Comparison of ENCODE assay signal across 24 cellular contexts in the genomic region with DNA sequence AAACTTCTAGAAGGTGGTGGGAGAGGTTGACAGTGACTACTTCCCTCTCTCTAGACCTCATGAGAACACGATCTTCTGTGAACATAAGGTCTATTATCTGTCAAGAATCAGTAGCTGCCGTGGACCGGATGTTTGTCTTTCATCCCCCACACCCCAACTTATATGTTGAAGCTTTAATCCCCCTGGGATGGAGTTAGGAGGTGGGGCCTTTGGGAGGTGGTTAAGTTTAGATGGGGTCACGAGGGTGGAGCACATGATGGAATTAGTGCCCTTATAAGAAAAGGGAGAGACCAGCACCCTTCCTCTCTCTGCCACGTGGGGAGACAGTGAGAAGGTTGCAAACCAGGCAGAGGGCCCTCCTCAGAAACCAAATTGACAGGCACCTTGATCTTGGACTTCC.
"Had no signal": no experiment of that assay in that cellular context is flagged by ENCODE, and none has a peak within 500 bp of the region (broad histone marks: within the 10 kb centered on the region; RNA-seq: fewer than 3 reads in every experiment).

No MANE protein-coding gene starts in this region.

- H3K4me3 ChIP-seq: left ventricle myocardium inferior, lung, mucosa of descending colon, ovary, right atrium auricular region, right lobe of liver, smooth muscle cell, stomach, testis, thyroid gland, transverse colon, upper lobe of left lung, vagina had no signal

- H3K4me1 Mint-ChIP-seq: naive thymus-derived CD4-positive, alpha-beta T cell had no signal

- H3K4me3 Mint-ChIP-seq: mesothelial cell of epicardium; naive thymus-derived CD4-positive, alpha-beta T cell; natural killer cell treated with Interleukin-12 subunit alpha and Interleukin-12 subunit beta and Interleukin-15 and Interleukin-18, amount 100 ng/mL, for 72 hours; stimulated activated naive B cell treated with anti-CD40 and anti-IgM and Interleukin-4, amounts not matched to agents 10 μg/mL and 1 μg/mL and 100 μg/mL, for 72 hours had no signal

- H3K27ac Mint-ChIP-seq: mesothelial cell of epicardium; naive thymus-derived CD4-positive, alpha-beta T cell; natural killer cell treated with Interleukin-12 subunit alpha and Interleukin-12 subunit beta and Interleukin-15 and Interleukin-18, amount 100 ng/mL, for 72 hours; progenitor cell of endocrine pancreas; stimulated activated naive B cell treated with anti-CD40 and anti-IgM and Interleukin-4, amounts not matched to agents 10 μg/mL and 1 μg/mL and 100 μg/mL, for 72 hours had no signal

- DNase-seq: hypothalamus; islet precursor cell; left ventricle myocardium inferior; mesendoderm; mucosa of descending colon; naive thymus-derived CD4-positive, alpha-beta T cell; ovary; right lobe of liver; stimulated activated CD4-positive, alpha-beta T cell treated with anti-CD3 and anti-CD28 coated beads, Interleukin-2, amount 100 ng/mL, for 24 hours; stimulated activated CD4-positive, alpha-beta T cell treated with anti-CD3 and anti-CD28 coated beads, Interleukin-4, amount 100 ng/mL, for 1 hour; stimulated activated naive B cell treated with anti-CD40 and anti-IgM and Interleukin-4, amounts not matched to agents 10 μg/mL and 1 μg/mL and 100 μg/mL, for 72 hours; stimulated activated naive CD8-positive, alpha-beta T cell treated with anti-CD3 and anti-CD28 coated beads, Interleukin-15, Interleukin-2, amounts not matched to agents 100 U/mL and 50 U/mL, for 24 hours; stomach; testis; thyroid gland; transverse colon; upper lobe of left lung had no signal

- H3K9me3 Mint-ChIP-seq: mesothelial cell of epicardium; natural killer cell treated with Interleukin-12 subunit alpha and Interleukin-12 subunit beta and Interleukin-15 and Interleukin-18, amount 100 ng/mL, for 72 hours had no signal

- H3K36me3 Mint-ChIP-seq: mesothelial cell of epicardium; naive thymus-derived CD4-positive, alpha-beta T cell; natural killer cell treated with Interleukin-12 subunit alpha and Interleukin-12 subunit beta and Interleukin-15 and Interleukin-18, amount 100 ng/mL, for 72 hours; stimulated activated naive B cell treated with anti-CD40 and anti-IgM and Interleukin-4, amounts not matched to agents 10 μg/mL and 1 μg/mL and 100 μg/mL, for 72 hours had no signal
